8 cellular contexts compared by ENCODE assay signal in the genomic region with DNA sequence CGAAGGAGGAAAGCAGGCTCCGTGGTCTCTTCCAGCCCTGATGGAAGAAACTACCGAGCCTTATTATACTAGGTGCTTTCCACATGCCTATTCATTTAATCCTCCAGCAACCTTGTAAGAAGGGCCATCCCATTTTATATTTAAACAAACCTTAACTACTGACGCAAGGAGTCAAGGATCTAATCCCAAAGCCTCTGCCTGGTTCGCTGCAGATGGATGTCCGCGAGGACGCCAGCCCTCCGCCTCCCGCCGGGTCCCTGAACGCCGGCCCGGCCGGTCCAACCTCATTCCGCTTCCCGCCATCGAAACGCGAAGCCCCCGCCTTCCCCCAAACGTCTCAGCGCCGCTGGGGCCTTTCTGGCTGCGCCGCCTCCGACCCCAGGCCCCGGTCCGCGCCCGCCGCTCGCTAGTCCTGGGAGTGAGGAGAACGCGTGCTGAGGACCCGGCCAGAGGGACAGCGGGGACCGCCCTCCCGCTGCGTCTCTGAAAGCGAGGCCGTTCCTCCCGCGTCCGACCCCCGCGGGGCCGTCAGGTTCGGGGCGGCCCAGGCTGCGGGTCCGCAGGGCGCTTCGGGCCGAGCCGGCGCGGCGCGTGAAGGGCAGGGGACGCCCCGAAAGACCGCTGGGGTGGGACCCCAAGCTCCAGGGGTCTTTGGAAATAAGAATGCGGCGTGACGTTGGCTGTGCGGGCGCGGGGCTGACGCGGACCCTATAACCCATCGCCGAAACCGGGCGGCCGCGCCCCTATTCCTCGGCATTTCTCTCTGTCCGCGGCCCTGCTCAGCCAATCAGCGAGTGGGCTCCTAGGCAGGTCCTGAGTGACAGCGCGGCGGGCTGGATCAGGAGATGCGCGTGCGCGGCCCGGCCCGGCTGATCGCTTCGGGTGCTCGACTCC. TPM values are rescaled to one million over a fixed set of nuclear protein-coding genes. Genes with fewer than 3 reads are reported as not detected.
DNase-seq lines count a peak whose midpoint lies in the region; ATAC-seq, FAIRE-seq and TF ChIP-seq lines count a peak whose summit lies in the region.

No MANE protein-coding gene starts in this region.

- DNase-seq in BE2C (peak; percentile 98), NCI-H526 (lab: John Stamatoyannopoulos, UW) (peak; percentile 95 to 99), dedifferentiated amniotic fluid mesenchymal stem cell (ENCODE audit: extremely low spot score) (peak; percentile 90), HepG2 (ENCODE audit: low spot score) (peak; percentile 91)
- DNase-seq in activated CD4-positive, alpha-beta T cell treated with anti-CD3 and anti-CD28 coated beads, Interleukin-2, amount 50 U/mL, for 24 hours (ENCODE audit: low read depth in 1 of 2, low spot score in 1 of 2): peak; percentile 81 to 92
- DNase-seq in stimulated activated CD4-positive, alpha-beta T cell treated with anti-CD3 and anti-CD28 coated beads, Interleukin-2, amount 100 ng/mL, for 24 hours: peak; percentile 93 to 96

- TSS peak; percentile 55 for BruUV-seq in HepG2 (replicated peaks; lab: Mats Ljungman, UMichigan)

- no peak; a peak in 2 of 4 replicates for TF ChIP-seq POLR2A in HepG2 (IDR thresholded peaks at IDR 0.05; ENCODE audit: insufficient read depth in 1 of 2, low read depth in 2 of 2, low read length in 2 of 2)

- 0% methylated on average over 4 of the region's 93 CpGs for WGBS in HepG2 (ENCODE audit: low lambda C conversion rate)

- in situ Hi-C loops in HepG2 (cut with HindIII; ENCODE audit: extremely low pct_ligation_motif_present, low pct_unique_long_range_greater_than_20kb): loop anchor here (25.0 kb wide), 1 partner anchor 164 kb away; no protein-coding TSS in a partner anchor

- H3K4me2 ChIP-seq in HepG2 (ENCODE audit: low read depth, low read length): peak overlapping the region; percentile 92

- no peak for FAIRE-seq in HepG2 (lab: Jason Lieb, UNC)

- H2AFZ ChIP-seq in HepG2 (ENCODE audit: low read length): peak overlapping the region; percentile 70

- H3K4me1 ChIP-seq in BE2C (peaks cover 5% of the 10 kb centered on the region), HepG2 (ENCODE audit: insufficient read depth, low read length) (peaks cover 33% of the 10 kb centered on the region)

- intact Hi-C loops in HepG2 (cut with micrococcal nuclease; ENCODE audit: unreplicated experiment): loop anchor here (2.0 kb wide), 1 partner anchor 35 kb away; a partner anchor contains a TSS

- ATAC-seq in GM19351 (IDR thresholded peaks at IDR 0.05; ENCODE audit: unreplicated experiment) (peak; percentile 88), HG03469 (IDR thresholded peaks at IDR 0.05; ENCODE audit: unreplicated experiment) (peak; percentile 84), HepG2 (peak; percentile 92)

- TF ChIP-seq EP300 in HepG2 (IDR thresholded peaks at IDR 0.05; ENCODE audit: low read depth in 2 of 2, low read length in 2 of 2): no peak
- TF ChIP-seq EP300 in HepG2 (CRISPR knock-in tag; IDR thresholded peaks at IDR 0.05; ENCODE audit: borderline replicate concordance): no peak

- peak overlapping the region; percentile 68 for H3K27ac ChIP-seq in HepG2 (ENCODE audit: extremely low read length, insufficient read depth, low read length)

- H3K4me3 ChIP-seq in BE2C (ENCODE audit: low read depth, low read length) (peak overlapping the region; percentile 80), HepG2 (replicated peaks in 1 of 3; ENCODE audit: insufficient read depth in 1 of 3, low read depth in 2 of 3, low read length in 3 of 3) (peak overlapping the region; percentile 69 to 80 (median 76))

- CTCF ChIA-PET in HepG2 (lab: Yijun Ruan, JAX; ENCODE audit: low intra/inter-chr PET ratio, low total read pairs): interaction anchor here (1.2 kb wide), 1 partner anchor 11 kb away, joined by 3 read pairs; no protein-coding TSS in a partner anchor

- no peak for TF ChIP-seq RAD21 in HepG2 (CRISPR knock-in tag; IDR thresholded peaks at IDR 0.05)

- H3K27me3 ChIP-seq in BE2C: no peaks in the 10 kb centered on the region
- H3K27me3 ChIP-seq in HepG2 (ENCODE audit: control insufficient read depth in 1 of 2, insufficient read depth in 2 of 2, low read length in 2 of 2): no peaks in the 10 kb centered on the region

- H4K20me1 ChIP-seq in HepG2 (ENCODE audit: insufficient read depth, low read length): no peaks in the 10 kb centered on the region

- H3K79me2 ChIP-seq in HepG2 (ENCODE audit: insufficient read depth, low read length): peaks cover 8% of the 10 kb centered on the region

- H3K9me3 ChIP-seq in BE2C (no peaks in the 10 kb centered on the region), HepG2 (ENCODE audit: low read length) (no peaks in the 10 kb centered on the region)

- H3K9ac ChIP-seq in HepG2 (ENCODE audit: insufficient read depth, low read depth, low read length): peak overlapping the region; percentile 64

- TF ChIP-seq CTCF in BE2C (IDR thresholded peaks at IDR 0.05; ENCODE audit: low read depth, low read length) (no peak), HepG2 (CRISPR knock-in tag; IDR thresholded peaks at IDR 0.05) (no peak)

- no peaks in the 10 kb centered on the region for H3K36me3 ChIP-seq in BE2C
- H3K36me3 ChIP-seq in HepG2 (replicated peaks in 1 of 2; ENCODE audit: control insufficient read depth in 1 of 2, insufficient read depth in 2 of 2, low read length in 2 of 2): peaks cover 0 to 12% of the 10 kb centered on the region in 2 experiments; a peak in 2 of 5 replicates

- POLR2A ChIA-PET in HepG2 (lab: Yijun Ruan, JAX): no interaction called here

TF ChIP-seq in HepG2, 621 proteins besides CTCF, POLR2A, EP300 and RAD21 (continues in another document):
- TF ChIP-seq ZNF230 (CRISPR knock-in tag; IDR thresholded peaks at IDR 0.05): no peak

RNA-seq across cellular contexts. Expression of a gene that starts 0.4 kb away (rescaled TPM):
- 226 TPM for polyA plus RNA-seq in BE2C (2012; ENCODE audit: insufficient read depth, insufficient read length, low read depth)
- total RNA-seq in HepG2 (2016; rRNA removed; fragmentation: Illumina TruSeq; extraction: Trizol): 142 and 203 TPM in 2 replicates
- 120 and 162 TPM in 2 replicates for total RNA-seq in HepG2 (2016; cell fraction: cytosol; rRNA removed; fragmentation: Illumina TruSeq; extraction: Trizol; ENCODE audit: low read depth)
- 117 and 216 TPM in 2 replicates for total RNA-seq in HepG2 (2016; cell fraction: insoluble cytoplasmic fraction; rRNA removed; fragmentation: Illumina TruSeq; extraction: Trizol)
- 244 and 302 TPM in 2 replicates for total RNA-seq in HepG2 (2016; cell fraction: membrane; rRNA removed; fragmentation: Illumina TruSeq; extraction: Trizol)
- total RNA-seq in HepG2 (2016; cell fraction: nucleus; rRNA removed; fragmentation: Illumina TruSeq; extraction: Trizol): 121 and 139 TPM in 2 replicates
- 32.9 and 36.8 TPM in 2 replicates for polyA plus RNA-seq in HepG2 (2011; rRNA removed)
- polyA plus RNA-seq in HepG2 (2011; cell fraction: cytosol; rRNA removed): 39.7 and 73.9 TPM in 2 replicates
- polyA plus RNA-seq in HepG2 (2011; cell fraction: nucleus; rRNA removed): 47.4 and 51.5 TPM in 2 replicates
- 44.9 and 47.0 TPM in 2 replicates for polyA plus RNA-seq in HepG2 (2012)
- 173 and 241 TPM in 2 replicates for polyA plus RNA-seq in HepG2 (2016; cell fraction: cytosol; fragmentation: Illumina TruSeq; extraction: Trizol; ENCODE audit: low read depth)
- polyA plus RNA-seq in HepG2 (2016; cell fraction: insoluble cytoplasmic fraction; fragmentation: Illumina TruSeq; extraction: Trizol; ENCODE audit: low read depth): 167 and 202 TPM in 2 replicates
- 293 and 346 TPM in 2 replicates for polyA plus RNA-seq in HepG2 (2016; cell fraction: membrane; fragmentation: Illumina TruSeq; extraction: Trizol; ENCODE audit: low read depth)
- polyA plus RNA-seq in HepG2 (2016; cell fraction: nucleus; fragmentation: Illumina TruSeq; extraction: Trizol; ENCODE audit: insufficient read depth, low read depth): 253 and 256 TPM in 2 replicates
- polyA minus RNA-seq in HepG2 (2011; rRNA and poly(A)+ RNA removed; ENCODE audit: low replicate concordance): 0.58 and 74.0 TPM in 2 replicates
- 30.3 and 36.1 TPM in 2 replicates for polyA minus RNA-seq in HepG2 (2011; cell fraction: cytosol; rRNA and poly(A)+ RNA removed)
- 14.4 and 15.7 TPM in 2 replicates for polyA minus RNA-seq in HepG2 (2011; cell fraction: nucleus; rRNA and poly(A)+ RNA removed)

RNA-seq across cellular contexts. Expression of a gene that starts 35.1 kb away (rescaled TPM):
- polyA plus RNA-seq in BE2C (2012; ENCODE audit: insufficient read depth, insufficient read length, low read depth): 17.5 TPM
- 0.89 and 1.0 TPM in 2 replicates for total RNA-seq in HepG2 (2016; rRNA removed; fragmentation: Illumina TruSeq; extraction: Trizol)
- 0.10 and 0.35 TPM in 2 replicates for total RNA-seq in HepG2 (2016; cell fraction: cytosol; rRNA removed; fragmentation: Illumina TruSeq; extraction: Trizol; ENCODE audit: low read depth)
- 0.67 and 0.80 TPM in 2 replicates for total RNA-seq in HepG2 (2016; cell fraction: insoluble cytoplasmic fraction; rRNA removed; fragmentation: Illumina TruSeq; extraction: Trizol)
- total RNA-seq in HepG2 (2016; cell fraction: membrane; rRNA removed; fragmentation: Illumina TruSeq; extraction: Trizol): 0.46 and 0.55 TPM in 2 replicates
- 2.0 TPM in 2 replicates for total RNA-seq in HepG2 (2016; cell fraction: nucleus; rRNA removed; fragmentation: Illumina TruSeq; extraction: Trizol)
- polyA plus RNA-seq in HepG2 (2011; rRNA removed): 2.0 and 2.8 TPM in 2 replicates
- polyA plus RNA-seq in HepG2 (2011; cell fraction: cytosol; rRNA removed): 1.0 and 1.3 TPM in 2 replicates
- 7.1 and 8.7 TPM in 2 replicates for polyA plus RNA-seq in HepG2 (2011; cell fraction: nucleus; rRNA removed)
- 0.76 and 1.6 TPM in 2 replicates for polyA plus RNA-seq in HepG2 (2012)
- polyA plus RNA-seq in HepG2 (2016; cell fraction: cytosol; fragmentation: Illumina TruSeq; extraction: Trizol; ENCODE audit: low read depth): 0.25 and 0.28 TPM in 2 replicates
- polyA plus RNA-seq in HepG2 (2016; cell fraction: insoluble cytoplasmic fraction; fragmentation: Illumina TruSeq; extraction: Trizol; ENCODE audit: low read depth): 0.27 and 0.70 TPM in 2 replicates
- polyA plus RNA-seq in HepG2 (2016; cell fraction: membrane; fragmentation: Illumina TruSeq; extraction: Trizol; ENCODE audit: low read depth): 0.29 and 0.43 TPM in 2 replicates
- polyA plus RNA-seq in HepG2 (2016; cell fraction: nucleus; fragmentation: Illumina TruSeq; extraction: Trizol; ENCODE audit: insufficient read depth, low read depth): 1.9 and 2.0 TPM in 2 replicates
- polyA minus RNA-seq in HepG2 (2011; rRNA and poly(A)+ RNA removed; ENCODE audit: low replicate concordance): 2.0 and 5.0 TPM in 2 replicates
- polyA minus RNA-seq in HepG2 (2011; cell fraction: cytosol; rRNA and poly(A)+ RNA removed): 0.59 and 1.2 TPM in 2 replicates
- polyA minus RNA-seq in HepG2 (2011; cell fraction: nucleus; rRNA and poly(A)+ RNA removed): 6.6 and 10.3 TPM in 2 replicates

Comparison
In these comparisons a context has a peak if more than half of its experiments do, and no peak if none do; other contexts are left out.
1. Peak in every context shown above with its lines: DNase-seq, ATAC-seq, H3K4me3 ChIP-seq and H3K27ac ChIP-seq.